In genomic region chr20:11173936-11174335, GRCh38 we compare ENCODE assay signal across 1 cellular context.
TF ChIP-seq lines count a peak whose summit lies in the region.

No MANE protein-coding gene starts in this region.

TF ChIP-seq in GM23338, 12 proteins besides CTCF, POLR2A, EP300 and RAD21:
- TF ChIP-seq ZNF114 (CRISPR knock-in tag; IDR thresholded peaks at IDR 0.05) (no peak), EZH2phosphoT487 (IDR thresholded peaks at IDR 0.05; ENCODE audit: unreplicated experiment) (no peak), EZH2 (IDR thresholded peaks at IDR 0.05; ENCODE audit: low read depth, unreplicated experiment) (no peak), NANOG (IDR thresholded peaks at IDR 0.05; ENCODE audit: borderline replicate concordance) (no peak), ZNF331 (CRISPR knock-in tag; IDR thresholded peaks at IDR 0.05; ENCODE audit: low read depth) (no peak), CREB1 (CRISPR knock-in tag; IDR thresholded peaks at IDR 0.05; ENCODE audit: low read depth) (no peak), ZNF462 (CRISPR knock-in tag; IDR thresholded peaks at IDR 0.05) (no peak), POLR2AphosphoS5 (IDR thresholded peaks at IDR 0.05; ENCODE audit: low read depth) (no peak), STAT1 (IDR thresholded peaks at IDR 0.05; ENCODE audit: unreplicated experiment) (no peak), REST (IDR thresholded peaks at IDR 0.05; ENCODE audit: unreplicated experiment) (no peak), ETS1 (IDR thresholded peaks at IDR 0.05) (no peak), JUNB (IDR thresholded peaks at IDR 0.05; ENCODE audit: unreplicated experiment) (no peak)
